8 cellular contexts compared by ENCODE assay signal in the genomic region with DNA sequence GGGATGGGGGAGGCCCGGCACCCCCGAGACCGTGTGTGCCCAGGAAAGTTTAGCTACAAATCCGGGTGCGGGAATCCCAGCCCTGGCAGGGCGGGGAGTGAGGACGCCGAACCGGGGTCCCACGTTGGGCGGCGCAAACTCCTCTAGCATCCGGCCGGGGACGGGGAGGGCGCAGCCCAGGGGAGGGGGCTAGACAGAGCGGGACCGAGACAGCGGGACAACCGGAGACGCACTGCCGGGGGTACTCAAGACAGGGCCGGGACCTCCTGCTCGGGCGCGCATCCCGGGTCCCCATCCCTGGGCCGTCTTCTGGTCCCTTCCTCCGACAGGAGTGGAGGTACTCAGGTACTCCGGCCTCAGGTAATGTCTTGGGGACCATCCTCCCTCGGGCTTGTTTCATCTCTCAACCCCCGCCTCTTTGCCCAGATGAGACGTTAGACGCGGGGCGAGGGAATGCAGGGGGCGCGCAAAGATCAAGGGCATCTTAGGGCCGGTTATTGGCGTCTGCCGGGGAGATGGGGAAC. TPM values are rescaled to one million over a fixed set of nuclear protein-coding genes. Genes with fewer than 3 reads are reported as not detected.
DNase-seq lines count a peak whose midpoint lies in the region; ATAC-seq and TF ChIP-seq lines count a peak whose summit lies in the region.

No MANE protein-coding gene starts in this region.

- no peak for TF ChIP-seq CTCF in thoracic aorta (IDR thresholded peaks at IDR 0.05)

- peaks cover 3 to 24% of the 10 kb centered on the region in 2 donors for H3K4me1 ChIP-seq in thoracic aorta (ENCODE audit: control insufficient read depth in 1 of 2, low read depth in 2 of 2)

- H3K27ac Mint-ChIP-seq in activated T-helper 17 cell treated with anti-CD3 and anti-CD28 coated beads, Interleukin-2, amount 50 U/mL, for 72 hours, result no peak overlapping the region

- H3K4me3 ChIP-seq in thoracic aorta, result peak overlapping the region; percentile 91

- H3K27me3 ChIP-seq in thoracic aorta (replicated peaks; ENCODE audit: insufficient read depth), result no peaks in the 10 kb centered on the region

- H3K36me3 ChIP-seq in thoracic aorta, result no peaks in the 10 kb centered on the region

- no peaks in the 10 kb centered on the region for H3K9me3 ChIP-seq in thoracic aorta

- no peaks in the 10 kb centered on the region for H3K27me3 Mint-ChIP-seq in activated T-helper 17 cell treated with anti-CD3 and anti-CD28 coated beads, Interleukin-2, amount 50 U/mL, for 72 hours

- peaks cover 9% of the 10 kb centered on the region for H3K4me1 Mint-ChIP-seq in activated T-helper 17 cell treated with anti-CD3 and anti-CD28 coated beads, Interleukin-2, amount 50 U/mL, for 72 hours

- peak overlapping the region; percentile 23 to 45 for H3K27ac ChIP-seq in thoracic aorta

- peak overlapping the region; percentile 51 for H3K4me3 Mint-ChIP-seq in activated T-helper 17 cell treated with anti-CD3 and anti-CD28 coated beads, Interleukin-2, amount 50 U/mL, for 72 hours

- H3K36me3 Mint-ChIP-seq in activated T-helper 17 cell treated with anti-CD3 and anti-CD28 coated beads, Interleukin-2, amount 50 U/mL, for 72 hours (ENCODE audit: low read depth), result no peaks in the 10 kb centered on the region

- ATAC-seq in Right ventricle myocardium superior (ENCODE audit: poor library complexity) (peak; percentile 2), Right ventricle myocardium inferior (no peak), thoracic aorta (ENCODE audit: insufficient number of reproducible peaks, low FRiP score, low read depth) (no peak)
- no peak for ATAC-seq in activated T-helper 17 cell treated with anti-CD3 and anti-CD28 coated beads, Interleukin-2, amount 50 U/mL, for 72 hours (replicated peaks)

- no peaks in the 10 kb centered on the region for H3K9me3 Mint-ChIP-seq in activated T-helper 17 cell treated with anti-CD3 and anti-CD28 coated beads, Interleukin-2, amount 50 U/mL, for 72 hours

- intact Hi-C loops in Right ventricle myocardium superior (cut with DNase I) (loop anchor here (2.0 to 5.0 kb wide), 2 partner anchors 39 to 168 kb away; no protein-coding TSS in a partner anchor), Right ventricle myocardium inferior (cut with DNase I) (loop anchor here (1.0 to 5.0 kb wide), 4 partner anchors 31 to 170 kb away; no protein-coding TSS in a partner anchor)

- no peak for DNase-seq in Right ventricle myocardium superior
- no peak for DNase-seq in Right ventricle myocardium inferior (ENCODE audit: missing footprints)
- peak; percentile 23 for DNase-seq in iPS-NIHi7 (ENCODE audit: extremely low spot score)
- DNase-seq in thoracic aorta (ENCODE audit: low spot score), result no peak
- no peak for DNase-seq in kidney tubule cell (ENCODE audit: low spot score)
- DNase-seq in cerebellar cortex (ENCODE audit: low spot score), result no peak
- no peak for DNase-seq in NAMALWA (ENCODE audit: low spot score)

RNA-seq across cellular contexts. Expression of a gene that starts 0.6 kb away (rescaled TPM):
- total RNA-seq in Right ventricle myocardium superior, result 81.5 TPM
- total RNA-seq in Right ventricle myocardium inferior, result 59.4 TPM
- total RNA-seq in activated T-helper 17 cell treated with anti-CD3 and anti-CD28 coated beads, Interleukin-2, amount 50 U/mL, for 72 hours, result under 1 TPM in 1 of 2 donors, not detected in 1; 0.53 TPM
- total RNA-seq in thoracic aorta, result 10 to 100 TPM in 1 of 2 donors, 1 to 10 TPM in 1; 4.5 to 15.7 TPM
